8 cellular contexts compared by ENCODE assay signal in genomic region chr2:197209742-197210408, GRCh38.
DNase-seq lines count a peak whose midpoint lies in the region; ATAC-seq and TF ChIP-seq lines count a peak whose summit lies in the region.

No MANE protein-coding gene starts in this region.

- TF ChIP-seq CTCF in endothelial cell (IDR thresholded peaks at IDR 0.05; ENCODE audit: unreplicated experiment) (no peak), tibial nerve (IDR thresholded peaks at IDR 0.05) (no peak)

- peaks cover 0 to 76% (median 45%) of the 10 kb centered on the region in 4 donors for H3K4me1 ChIP-seq in tibial nerve
- peaks cover 6% of the 10 kb centered on the region; the same call in 1 of the 2 replicates for H3K4me1 ChIP-seq in SJCRH30

- ATAC-seq in GM18499 (IDR thresholded peaks at IDR 0.05; ENCODE audit: insufficient read depth, unreplicated experiment) (peak; percentile 27), HG02763 (IDR thresholded peaks at IDR 0.05; ENCODE audit: unreplicated experiment) (peak; percentile 34)

- no peaks in the 10 kb centered on the region for H3K9me3 Mint-ChIP-seq in T-helper 1 cell treated with Interleukin-12 subunit alpha and Interleukin-12 subunit beta and Interleukin-4 antibody, amounts not matched to agents 30 μg/mL and 1 μg/mL, for 36 hours
- no peaks in the 10 kb centered on the region for H3K9me3 Mint-ChIP-seq in endothelial cell (ENCODE audit: unreplicated experiment)

- peaks cover 20% of the 10 kb centered on the region for H3K36me3 Mint-ChIP-seq in T-helper 1 cell treated with Interleukin-12 subunit alpha and Interleukin-12 subunit beta and Interleukin-4 antibody, amounts not matched to agents 30 μg/mL and 1 μg/mL, for 36 hours (ENCODE audit: low read depth)
- no peaks in the 10 kb centered on the region for H3K36me3 Mint-ChIP-seq in endothelial cell (ENCODE audit: low read depth, unreplicated experiment)

- H3K4me1 Mint-ChIP-seq in T-helper 1 cell treated with Interleukin-12 subunit alpha and Interleukin-12 subunit beta and Interleukin-4 antibody, amounts not matched to agents 30 μg/mL and 1 μg/mL, for 36 hours (ENCODE audit: low read depth): peaks cover 89% of the 10 kb centered on the region
- peaks cover 33% of the 10 kb centered on the region for H3K4me1 Mint-ChIP-seq in endothelial cell (ENCODE audit: unreplicated experiment)

- H3K4me3 ChIP-seq in tibial nerve (no peak overlapping the region), SJCRH30 (no peak overlapping the region)

- peak overlapping the region; percentile 63 for H3K4me3 Mint-ChIP-seq in T-helper 1 cell treated with Interleukin-12 subunit alpha and Interleukin-12 subunit beta and Interleukin-4 antibody, amounts not matched to agents 30 μg/mL and 1 μg/mL, for 36 hours
- no peak overlapping the region for H3K4me3 Mint-ChIP-seq in endothelial cell (ENCODE audit: unreplicated experiment)

- 75 to 79% methylated on average over 6 of the region's 6 CpGs for WGBS in tibial nerve, 2 donors

- no peak for TF ChIP-seq POLR2A in tibial nerve (IDR thresholded peaks at IDR 0.05)

- no peaks in the 10 kb centered on the region for H3K27me3 ChIP-seq in tibial nerve
- no peaks in the 10 kb centered on the region for H3K27me3 ChIP-seq in SJCRH30

- peak overlapping the region; percentile 93 for H3K27ac Mint-ChIP-seq in T-helper 1 cell treated with Interleukin-12 subunit alpha and Interleukin-12 subunit beta and Interleukin-4 antibody, amounts not matched to agents 30 μg/mL and 1 μg/mL, for 36 hours
- peak overlapping the region; percentile 20 for H3K27ac Mint-ChIP-seq in endothelial cell (ENCODE audit: unreplicated experiment)

- no peaks in the 10 kb centered on the region for H3K36me3 ChIP-seq in tibial nerve
- no peaks in the 10 kb centered on the region for H3K36me3 ChIP-seq in SJCRH30

- H3K27me3 Mint-ChIP-seq in T-helper 1 cell treated with Interleukin-12 subunit alpha and Interleukin-12 subunit beta and Interleukin-4 antibody, amounts not matched to agents 30 μg/mL and 1 μg/mL, for 36 hours (ENCODE audit: low read depth): no peaks in the 10 kb centered on the region
- peaks cover 5% of the 10 kb centered on the region for H3K27me3 Mint-ChIP-seq in endothelial cell (ENCODE audit: unreplicated experiment)

- DNase-seq in endothelial cell (ENCODE audit: low spot score) (no peak), tibial nerve (ENCODE audit: low spot score in 2 of 2) (no peak), cardiac septum (ENCODE audit: low spot score) (no peak), SJCRH30 (no peak), NCI-H510A (lab: John Stamatoyannopoulos, UW) (no peak)

- H3K27ac ChIP-seq in tibial nerve: peak overlapping the region in 3 of 4 donors; percentile 46 to 73 (median 61)
- no peak overlapping the region for H3K27ac ChIP-seq in SJCRH30

- intact Hi-C loops in cardiac septum (cut with DNase I): no loop called here

- no peak for TF ChIP-seq EP300 in tibial nerve (IDR thresholded peaks at IDR 0.05)

- no peaks in the 10 kb centered on the region for H3K9me3 ChIP-seq in tibial nerve
- no peaks in the 10 kb centered on the region for H3K9me3 ChIP-seq in SJCRH30 (replicated peaks)
